Comparison of ENCODE assay signal across 22 cellular contexts in the genomic region with DNA sequence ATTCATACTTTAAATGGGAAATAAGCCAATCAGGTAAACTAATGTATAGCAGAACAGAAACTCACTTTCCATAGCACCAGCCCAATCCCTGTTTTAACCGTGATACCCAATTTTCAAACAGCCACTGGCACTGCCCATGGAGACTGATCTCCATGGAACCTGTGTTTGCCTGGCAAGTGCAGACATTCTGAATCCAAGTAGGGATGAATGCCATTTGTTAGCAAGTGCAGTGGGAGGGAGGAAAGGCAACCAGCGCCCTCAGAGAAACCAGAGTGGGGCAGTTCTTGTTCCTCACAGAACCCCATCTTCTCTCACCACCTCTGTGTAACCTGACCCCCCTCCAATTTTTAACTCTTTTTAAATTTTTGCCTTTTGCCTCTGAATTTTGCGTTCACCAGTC.
"Had no signal": no experiment of that assay in that cellular context is flagged by ENCODE, and none has a peak within 500 bp of the region (broad histone marks: within the 10 kb centered on the region; RNA-seq: fewer than 3 reads in every experiment).

No MANE protein-coding gene starts in this region.

- H3K36me3 Mint-ChIP-seq: stimulated activated effector memory CD8-positive, alpha-beta T cell treated with anti-CD3 and anti-CD28 coated beads, Interleukin-12 subunit alpha, Interleukin-12 subunit beta, amount 100 ng/mL, for 72 hours; stimulated activated memory B cell treated with anti-CD40 and anti-IgM and Interleukin-4, amounts not matched to agents 10 μg/mL and 1 μg/mL and 100 μg/mL, for 72 hours; stimulated activated naive B cell treated with anti-CD40 and anti-IgM and Interleukin-4, amounts not matched to agents 10 μg/mL and 1 μg/mL and 100 μg/mL, for 72 hours; type B pancreatic cell had no signal

- DNase-seq: stimulated activated CD4-positive, alpha-beta T cell treated with anti-CD3 and anti-CD28 coated beads, Interleukin-2, amount 100 ng/mL, for 48 hours; stimulated activated CD4-positive, alpha-beta T cell treated with anti-CD3 and anti-CD28 coated beads, Interleukin-4, amount 100 ng/mL, for 1 hour; stimulated activated CD4-positive, alpha-beta T cell treated with anti-CD3 and anti-CD28 coated beads, Interleukin-4, amount 100 ng/mL, for 24 hours; stimulated activated CD4-positive, alpha-beta T cell treated with anti-CD3 and anti-CD28 coated beads, Interleukin-4, amount 100 ng/mL, for 4 hours; stimulated activated CD8-positive, alpha-beta memory T cell treated with anti-CD3 and anti-CD28 coated beads, Interleukin-4, amount 100 ng/mL, for 48 hours; stimulated activated naive B cell treated with anti-CD40 and anti-IgM and Interleukin-4, amounts not matched to agents 10 μg/mL and 1 μg/mL and 100 μg/mL, for 72 hours; stimulated activated naive CD4-positive, alpha-beta T cell; stimulated activated naive CD4-positive, alpha-beta T cell treated with Interleukin-2 at 50 U/mL for 16 hours; stimulated activated naive CD8-positive, alpha-beta T cell treated with anti-CD3 and anti-CD28 coated beads, Interleukin-15, amount 100 ng/mL, for 72 hours; stimulated activated naive CD8-positive, alpha-beta T cell treated with anti-CD3 and anti-CD28 coated beads, Interleukin-15, Interleukin-2, amounts not matched to agents 100 U/mL and 50 U/mL, for 24 hours; stomach; testis; thyroid gland; tibial artery; transverse colon; upper lobe of left lung; upper lobe of right lung; uterus had no signal

- H3K4me1 Mint-ChIP-seq: stimulated activated effector memory CD8-positive, alpha-beta T cell treated with anti-CD3 and anti-CD28 coated beads, Interleukin-12 subunit alpha, Interleukin-12 subunit beta, amount 100 ng/mL, for 72 hours; stimulated activated memory B cell treated with anti-CD40 and anti-IgM and Interleukin-4, amounts not matched to agents 10 μg/mL and 1 μg/mL and 100 μg/mL, for 72 hours; stimulated activated naive B cell treated with anti-CD40 and anti-IgM and Interleukin-4, amounts not matched to agents 10 μg/mL and 1 μg/mL and 100 μg/mL, for 72 hours; stimulated activated naive CD8-positive, alpha-beta T cell treated with anti-CD3 and anti-CD28 coated beads, Interleukin-15, amount 100 ng/mL, for 72 hours had no signal

- H3K4me3 Mint-ChIP-seq: stimulated activated effector memory CD8-positive, alpha-beta T cell treated with anti-CD3 and anti-CD28 coated beads, Interleukin-12 subunit alpha, Interleukin-12 subunit beta, amount 100 ng/mL, for 72 hours; stimulated activated memory B cell treated with anti-CD40 and anti-IgM and Interleukin-4, amounts not matched to agents 10 μg/mL and 1 μg/mL and 100 μg/mL, for 72 hours; stimulated activated naive B cell treated with anti-CD40 and anti-IgM and Interleukin-4, amounts not matched to agents 10 μg/mL and 1 μg/mL and 100 μg/mL, for 72 hours; stimulated activated naive CD8-positive, alpha-beta T cell treated with anti-CD3 and anti-CD28 coated beads, Interleukin-15, amount 100 ng/mL, for 72 hours; stimulated activated naive CD8-positive, alpha-beta T cell treated with anti-CD3 and anti-CD28 coated beads, Interleukin-15, Interleukin-2, amounts not matched to agents 100 ng/mL and 50 ng/mL, for 24 hours; type B pancreatic cell had no signal

- H3K9me3 Mint-ChIP-seq: stimulated activated memory B cell treated with anti-CD40 and anti-IgM and Interleukin-4, amounts not matched to agents 10 μg/mL and 1 μg/mL and 100 μg/mL, for 72 hours; type B pancreatic cell had no signal

- H3K27me3 Mint-ChIP-seq: stimulated activated memory B cell treated with anti-CD40 and anti-IgM and Interleukin-4, amounts not matched to agents 10 μg/mL and 1 μg/mL and 100 μg/mL, for 72 hours; stimulated activated naive CD8-positive, alpha-beta T cell treated with anti-CD3 and anti-CD28 coated beads, Interleukin-15, amount 100 ng/mL, for 72 hours; stimulated activated naive CD8-positive, alpha-beta T cell treated with anti-CD3 and anti-CD28 coated beads, Interleukin-15, Interleukin-2, amounts not matched to agents 100 ng/mL and 50 ng/mL, for 24 hours; type B pancreatic cell had no signal

- H3K27ac Mint-ChIP-seq: stimulated activated effector memory CD8-positive, alpha-beta T cell treated with anti-CD3 and anti-CD28 coated beads, Interleukin-12 subunit alpha, Interleukin-12 subunit beta, amount 100 ng/mL, for 72 hours; stimulated activated memory B cell treated with anti-CD40 and anti-IgM and Interleukin-4, amounts not matched to agents 10 μg/mL and 1 μg/mL and 100 μg/mL, for 72 hours; stimulated activated naive B cell treated with anti-CD40 and anti-IgM and Interleukin-4, amounts not matched to agents 10 μg/mL and 1 μg/mL and 100 μg/mL, for 72 hours; stimulated activated naive CD8-positive, alpha-beta T cell treated with anti-CD3 and anti-CD28 coated beads, Interleukin-15, amount 100 ng/mL, for 72 hours; stimulated activated naive CD8-positive, alpha-beta T cell treated with anti-CD3 and anti-CD28 coated beads, Interleukin-15, Interleukin-2, amounts not matched to agents 100 ng/mL and 50 ng/mL, for 24 hours; type B pancreatic cell had no signal

- ATAC-seq: stimulated activated effector memory CD8-positive, alpha-beta T cell treated with anti-CD3 and anti-CD28 coated beads, Interleukin-12 subunit alpha, Interleukin-12 subunit beta, amount 100 ng/mL, for 72 hours; stimulated activated memory B cell treated with anti-CD40 and anti-IgM and Interleukin-4, amounts not matched to agents 10 μg/mL and 1 μg/mL and 100 μg/mL, for 72 hours; stimulated activated naive B cell treated with anti-CD40 and anti-IgM and Interleukin-4, amounts not matched to agents 10 μg/mL and 1 μg/mL and 100 μg/mL, for 72 hours; stimulated activated naive CD8-positive, alpha-beta T cell treated with anti-CD3 and anti-CD28 coated beads, Interleukin-15, amount 100 ng/mL, for 72 hours; stimulated activated naive CD8-positive, alpha-beta T cell treated with anti-CD3 and anti-CD28 coated beads, Interleukin-15, Interleukin-2, amounts not matched to agents 100 U/mL and 50 U/mL, for 24 hours; upper lobe of right lung had no signal
